Comparison of ENCODE assay signal across 16 cellular contexts in genomic region chr5:37437716-37438115, GRCh38. TPM values are rescaled to one million over a fixed set of nuclear protein-coding genes. Genes with fewer than 3 reads are reported as not detected.
A peak's percentile ranks its signal among the peaks of the same experiment; 100 is the strongest.
DNase-seq lines count a peak whose midpoint lies in the region; ATAC-seq, FAIRE-seq and TF ChIP-seq lines count a peak whose summit lies in the region.
"Had no signal": no experiment of that assay in that cellular context is flagged by ENCODE, and none has a peak within 500 bp of the region (broad histone marks: within the 10 kb centered on the region; RNA-seq: fewer than 3 reads in every experiment).

No MANE protein-coding gene starts in this region.

- no peaks in the 10 kb centered on the region for H3K4me1 ChIP-seq in endothelial cell of umbilical vein (ENCODE audit: control insufficient read depth, extremely low read depth, insufficient read depth, low read length)
- H3K4me1 ChIP-seq: HAP-1 had no signal

- no peak overlapping the region for H2AFZ ChIP-seq in endothelial cell of umbilical vein (ENCODE audit: low read depth, low read length)

- ATAC-seq in T-helper 17 cell, result no peak

- TF ChIP-seq CTCF in endothelial cell of umbilical vein (IDR thresholded peaks at IDR 0.05; ENCODE audit: extremely low read depth in 1 of 2, insufficient read depth in 1 of 2, low read depth in 1 of 2, low read length in 2 of 2) (no peak), osteocyte (IDR thresholded peaks at IDR 0.05) (no peak)

- H3K9ac ChIP-seq in endothelial cell of umbilical vein (replicated peaks; ENCODE audit: extremely low read depth, insufficient read depth, low read length), result no peak overlapping the region

- POLR2A ChIA-PET in endothelial cell of umbilical vein (lab: Charles Lee), result no interaction called here

- H3K79me2 ChIP-seq in endothelial cell of umbilical vein (ENCODE audit: control insufficient read depth, insufficient read depth, low read length), result no peaks in the 10 kb centered on the region

- CTCF ChIA-PET in endothelial cell of umbilical vein (lab: Charles Lee), result no interaction called here

- peak; percentile 11 for FAIRE-seq in G401.6 (lab: Jason Lieb, UNC)
- FAIRE-seq in endothelial cell of umbilical vein (lab: Jason Lieb, UNC), result no peak

- no peaks in the 10 kb centered on the region for H3K36me3 ChIP-seq in endothelial cell of umbilical vein (ENCODE audit: control insufficient read depth in 2 of 2, extremely low read depth in 1 of 2, insufficient read depth in 2 of 2, low read length in 2 of 2)
- H3K36me3 ChIP-seq: HAP-1 had no signal

- H3K27ac Mint-ChIP-seq in osteocyte (ENCODE audit: unreplicated experiment) (peak overlapping the region; percentile 6), T-helper 17 cell (no peak overlapping the region)

- TF ChIP-seq POLR2A in endothelial cell of umbilical vein (IDR thresholded peaks at IDR 0.05; ENCODE audit: low read depth, low read length), result no peak

- H3K27me3 ChIP-seq in endothelial cell of umbilical vein (ENCODE audit: control insufficient read depth in 2 of 2, insufficient read depth in 2 of 2, low read length in 2 of 2), result no peaks in the 10 kb centered on the region

- H4K20me1 ChIP-seq in endothelial cell of umbilical vein (replicated peaks; ENCODE audit: control insufficient read depth, extremely low read depth, insufficient read depth, low read length), result no peaks in the 10 kb centered on the region

- no peaks in the 10 kb centered on the region for H3K9me1 ChIP-seq in endothelial cell of umbilical vein (replicated peaks; ENCODE audit: control insufficient read depth, extremely low read depth, insufficient read depth, low read length)

- no peak overlapping the region for H3K4me2 ChIP-seq in endothelial cell of umbilical vein (ENCODE audit: insufficient read depth, low read length)

- dilution Hi-C loops in endothelial cell of umbilical vein (cut with MboI; ENCODE audit: extremely low pct_ligation_motif_present, low sequenced_read_pairs), result no loop called here

- BruUV-seq in endothelial cell of umbilical vein (replicated peaks; lab: Mats Ljungman, UMichigan), result no TSS peak

- H3K4me3 Mint-ChIP-seq in osteocyte (ENCODE audit: unreplicated experiment) (no peak overlapping the region), T-helper 17 cell (no peak overlapping the region)
- H3K4me3 Mint-ChIP-seq: CD14-positive monocyte had no signal

- intact Hi-C loops in endothelial cell of umbilical vein (cut with micrococcal nuclease), result no loop called here

- H3K27me3 Mint-ChIP-seq in osteocyte (ENCODE audit: unreplicated experiment) (no peaks in the 10 kb centered on the region), T-helper 17 cell (no peaks in the 10 kb centered on the region)

- peaks cover 7% of the 10 kb centered on the region for H3K36me3 Mint-ChIP-seq in osteocyte (ENCODE audit: unreplicated experiment)
- peaks cover 7% of the 10 kb centered on the region for H3K36me3 Mint-ChIP-seq in T-helper 17 cell (ENCODE audit: low read depth)

- H3K4me1 Mint-ChIP-seq in osteocyte (ENCODE audit: unreplicated experiment), result peaks cover 19% of the 10 kb centered on the region
- H3K4me1 Mint-ChIP-seq in T-helper 17 cell, result peaks cover 11% of the 10 kb centered on the region

- no peak overlapping the region for H3K27ac ChIP-seq in endothelial cell of umbilical vein (ENCODE audit: insufficient read depth, low read depth, low read length)

- H3K4me3 ChIP-seq in endothelial cell of umbilical vein (replicated peaks in 1 of 3; ENCODE audit: insufficient read depth in 1 of 3, low read depth in 1 of 3, low read length in 3 of 3), result no peak overlapping the region
- H3K4me3 ChIP-seq: HAP-1 had no signal

- no peaks in the 10 kb centered on the region for H3K9me3 Mint-ChIP-seq in osteocyte (ENCODE audit: unreplicated experiment)

- DNase-seq in amniotic epithelial cell (ENCODE audit: low read depth), result peak; percentile 56
- DNase-seq in endothelial cell of umbilical vein (ENCODE audit: low read depth, low spot score), result peak; percentile 33
- no peak for DNase-seq in osteocyte (ENCODE audit: extremely low spot score, unreplicated experiment)
- DNase-seq in T-helper 17 cell, result no peak
- no peak for DNase-seq in NCI-H2107 (lab: John Stamatoyannopoulos, UW)
- DNase-seq in GOT3 (lab: John Stamatoyannopoulos, UW), result no peak
- DNase-seq: AML-193, DMS 273 treated with DMSO at 0.1 percent for 48 hours, KBM-7, NCI-H1048, NCI-H146, NCI-H2081, NCI-H2227 treated with DMSO at 0.1 percent for 48 hours had no signal

- H3K9me3 ChIP-seq in endothelial cell of umbilical vein (replicated peaks; ENCODE audit: control insufficient read depth, insufficient read depth, low read length), result no peaks in the 10 kb centered on the region
- no peaks in the 10 kb centered on the region for H3K9me3 ChIP-seq in T-helper 17 cell (ENCODE audit: control insufficient read depth, low read length, poor library complexity, severe bottlenecking)
- H3K9me3 ChIP-seq: HAP-1 had no signal

TF ChIP-seq in endothelial cell of umbilical vein, 7 proteins besides CTCF, POLR2A, EP300 and RAD21:
- no peak for TF ChIP-seq EZH2 (IDR thresholded peaks at IDR 0.05; ENCODE audit: borderline replicate concordance, low read depth, low read length, severe bottlenecking)

RNA-seq across cellular contexts. Expression of gene WDR70, which starts 58.6 kb away (rescaled TPM):
- total RNA-seq in endothelial cell of umbilical vein (33.1 and 37.3 TPM in 2 replicates), osteocyte (35.4 and 37.2 TPM in 2 replicates), T-helper 17 cell (10 to 100 TPM; 35.2 to 38.8 TPM)
- 6.7 and 8.4 TPM in 2 replicates for polyA plus RNA-seq in endothelial cell of umbilical vein
- 7.2 and 9.0 TPM in 2 replicates for polyA plus RNA-seq in endothelial cell of umbilical vein (2011; cell fraction: cytosol; rRNA removed)
- polyA plus RNA-seq in endothelial cell of umbilical vein (2011; cell fraction: nucleus; rRNA removed), result 22.6 and 24.0 TPM in 2 replicates
- polyA plus RNA-seq in endothelial cell of umbilical vein (2012), result 28.9 and 33.0 TPM in 2 replicates
- 23.8 and 25.6 TPM in 2 replicates for polyA minus RNA-seq in endothelial cell of umbilical vein
- 30.6 TPM for polyA minus RNA-seq in endothelial cell of umbilical vein (2011; cell fraction: cytosol; rRNA and poly(A)+ RNA removed)
- 45.6 and 57.4 TPM in 2 replicates for polyA minus RNA-seq in endothelial cell of umbilical vein (2011; cell fraction: nucleus; rRNA and poly(A)+ RNA removed)

Comparison
In these comparisons a context has a peak if more than half of its experiments do, and no peak if none do; other contexts are left out.
1. DNase-seq: peak in amniotic epithelial cell (single experiment) and endothelial cell of umbilical vein (single experiment); none in osteocyte (single experiment), T-helper 17 cell (0 of 3), NCI-H2107 (single experiment) and GOT3 (single experiment).